Comparison of ENCODE assay signal across 16 cellular contexts in genomic region chr2:64474200-64474630, GRCh38. TPM values are rescaled to one million over a fixed set of nuclear protein-coding genes. Genes with fewer than 3 reads are reported as not detected.
DNase-seq lines count a peak whose midpoint lies in the region; ATAC-seq, FAIRE-seq and TF ChIP-seq lines count a peak whose summit lies in the region.
"Had no signal": no experiment of that assay in that cellular context is flagged by ENCODE, and none has a peak within 500 bp of the region (broad histone marks: within the 10 kb centered on the region; RNA-seq: fewer than 3 reads in every experiment).

No MANE protein-coding gene starts in this region.

- peak overlapping the region in 6 of 8 donors; percentile 31 to 76 (median 59) for H3K4me3 Mint-ChIP-seq in naive B cell
- H3K4me3 Mint-ChIP-seq in activated CD8-positive, alpha-beta T cell treated with anti-CD3 and anti-CD28 coated beads for 36 hours: no peak overlapping the region
- H3K4me3 Mint-ChIP-seq: activated CD4-positive, alpha-beta memory T cell treated with anti-CD3 and anti-CD28 coated beads for 36 hours; stimulated activated naive CD8-positive, alpha-beta T cell treated with anti-CD3 and anti-CD28 coated beads, Interleukin-15, amount 100 ng/mL, for 72 hours; T-cell had no signal

- peak overlapping the region in 4 of 6 donors; percentile 48 to 62 (median 50) for H3K27ac Mint-ChIP-seq in naive B cell
- no peak overlapping the region for H3K27ac Mint-ChIP-seq in activated CD8-positive, alpha-beta T cell treated with anti-CD3 and anti-CD28 coated beads for 36 hours
- H3K27ac Mint-ChIP-seq: activated CD4-positive, alpha-beta memory T cell treated with anti-CD3 and anti-CD28 coated beads for 36 hours; stimulated activated naive CD8-positive, alpha-beta T cell treated with anti-CD3 and anti-CD28 coated beads, Interleukin-15, amount 100 ng/mL, for 72 hours; T-cell had no signal

- POLR2A ChIA-PET in activated CD8-positive, alpha-beta T cell treated with anti-CD3 and anti-CD28 coated beads for 36 hours (lab: Charles Lee): no interaction called here

- ATAC-seq in HG03469 (IDR thresholded peaks at IDR 0.05; ENCODE audit: unreplicated experiment) (peak; percentile 46), naive B cell (ENCODE audit: low read depth in 2 of 2) (peak; percentile 84 to 86), GM19397 (IDR thresholded peaks at IDR 0.05; ENCODE audit: unreplicated experiment) (no peak), HG02840 (IDR thresholded peaks at IDR 0.05; ENCODE audit: low FRiP score, unreplicated experiment) (no peak)
- no peak for ATAC-seq in activated CD8-positive, alpha-beta T cell treated with anti-CD3 and anti-CD28 coated beads for 36 hours
- ATAC-seq: stimulated activated naive CD8-positive, alpha-beta T cell treated with anti-CD3 and anti-CD28 coated beads, Interleukin-15, amount 100 ng/mL, for 72 hours; T-cell had no signal

- no peak for TF ChIP-seq POLR2A in GM12892 (IDR thresholded peaks at IDR 0.05; ENCODE audit: low read depth, low read length)

- peak; percentile 48 for FAIRE-seq in GM12892 (lab: Jason Lieb, UNC)
- FAIRE-seq: G401.6 had no signal

- CTCF ChIA-PET in activated CD8-positive, alpha-beta T cell treated with anti-CD3 and anti-CD28 coated beads for 36 hours (lab: Charles Lee): interaction anchor here (1.0 to 4.4 kb wide), 3 partner anchors 13 to 144 kb away, joined by 3 to 15 read pairs (median 5); no protein-coding TSS in a partner anchor

- no peaks in the 10 kb centered on the region for H3K36me3 Mint-ChIP-seq in naive B cell
- no peaks in the 10 kb centered on the region for H3K36me3 Mint-ChIP-seq in activated CD8-positive, alpha-beta T cell treated with anti-CD3 and anti-CD28 coated beads for 36 hours (ENCODE audit: low read depth)
- H3K36me3 Mint-ChIP-seq: activated CD4-positive, alpha-beta memory T cell treated with anti-CD3 and anti-CD28 coated beads for 36 hours; T-cell had no signal

- H3K9me3 Mint-ChIP-seq in naive B cell: no peaks in the 10 kb centered on the region
- no peaks in the 10 kb centered on the region for H3K9me3 Mint-ChIP-seq in activated CD8-positive, alpha-beta T cell treated with anti-CD3 and anti-CD28 coated beads for 36 hours
- H3K9me3 Mint-ChIP-seq: activated CD4-positive, alpha-beta memory T cell treated with anti-CD3 and anti-CD28 coated beads for 36 hours; stimulated activated naive CD8-positive, alpha-beta T cell treated with anti-CD3 and anti-CD28 coated beads, Interleukin-15, amount 100 ng/mL, for 72 hours; T-cell had no signal

- peaks cover 9 to 15% (median 15%) of the 10 kb centered on the region in 3 donors for H3K4me1 Mint-ChIP-seq in naive B cell
- H3K4me1 Mint-ChIP-seq in activated CD8-positive, alpha-beta T cell treated with anti-CD3 and anti-CD28 coated beads for 36 hours (ENCODE audit: low read depth): peaks cover 12% of the 10 kb centered on the region

- intact Hi-C loops in activated CD8-positive, alpha-beta T cell treated with anti-CD3 and anti-CD28 coated beads for 36 hours (cut with micrococcal nuclease): no loop called here

- H3K27me3 Mint-ChIP-seq in naive B cell: peaks cover 0 to 4% (median 0%) of the 10 kb centered on the region in 3 donors
- H3K27me3 Mint-ChIP-seq in activated CD8-positive, alpha-beta T cell treated with anti-CD3 and anti-CD28 coated beads for 36 hours: no peaks in the 10 kb centered on the region
- H3K27me3 Mint-ChIP-seq: activated CD4-positive, alpha-beta memory T cell treated with anti-CD3 and anti-CD28 coated beads for 36 hours had no signal

- no peak for TF ChIP-seq CTCF in activated CD8-positive, alpha-beta T cell treated with anti-CD3 and anti-CD28 coated beads for 36 hours (IDR thresholded peaks at IDR 0.05)

- DNase-seq in GM12892 (ENCODE audit: insufficient read length) (no peak), SKM-1 (lab: John Stamatoyannopoulos, UW; ENCODE audit: unreplicated experiment) (peak; percentile 84), naive B cell (peak; percentile 33)
- no peak for DNase-seq in activated CD8-positive, alpha-beta T cell treated with anti-CD3 and anti-CD28 coated beads for 36 hours
- no peak for DNase-seq in activated CD4-positive, alpha-beta T cell treated with anti-CD3 and anti-CD28 coated beads for 48 hours
- DNase-seq: activated CD4-positive, alpha-beta memory T cell treated with anti-CD3 and anti-CD28 coated beads for 36 hours; activated effector memory CD4-positive, alpha-beta T cell treated with anti-CD3 and anti-CD28 coated beads, Interleukin-2, amount 50 U/mL, for 16 hours; brain microvascular endothelial cell; IMR-90; stimulated activated CD4-positive, alpha-beta T cell treated with anti-CD3 and anti-CD28 coated beads, Interleukin-4, amount 100 ng/mL, for 4 hours; stimulated activated naive CD8-positive, alpha-beta T cell treated with anti-CD3 and anti-CD28 coated beads, Interleukin-15, amount 100 ng/mL, for 72 hours; T-cell had no signal

RNA-seq across cellular contexts. Expression of gene LGALSL, which starts 20.3 kb away (rescaled TPM):
- polyA plus RNA-seq in GM12892 (2012; ENCODE audit: missing spikeins): 3.6 TPM
- polyA plus RNA-seq in naive B cell (ENCODE audit: low read depth in 6 of 6): 1 to 10 TPM in 1 of 6 donors, under 1 TPM in 4, not detected in 1; 0.05 to 1.3 (median 0.74) TPM
- total RNA-seq in activated CD8-positive, alpha-beta T cell treated with anti-CD3 and anti-CD28 coated beads for 36 hours: 1 to 10 TPM; 3.8 to 3.9 TPM

RNA-seq across cellular contexts. Expression of gene AFTPH, which starts 49.9 kb away (rescaled TPM):
- polyA plus RNA-seq in GM12892 (2012; ENCODE audit: missing spikeins): 55.8 TPM
- 10 to 100 TPM; 48.2 to 77.9 (median 57.2) TPM for polyA plus RNA-seq in naive B cell (ENCODE audit: low read depth in 6 of 6)
- total RNA-seq in activated CD8-positive, alpha-beta T cell treated with anti-CD3 and anti-CD28 coated beads for 36 hours: 10 to 100 TPM; 30.6 to 31.1 TPM

Comparison
In these comparisons a context has a peak if more than half of its experiments do, and no peak if none do; other contexts are left out.
1. DNase-seq: peak in SKM-1 (single experiment) and naive B cell (single experiment); none in GM12892 (single experiment), activated CD8-positive, alpha-beta T cell treated with anti-CD3 and anti-CD28 coated beads for 36 hours (single experiment) and activated CD4-positive, alpha-beta T cell treated with anti-CD3 and anti-CD28 coated beads for 48 hours (single experiment).
2. ATAC-seq: peak in HG03469 (single experiment) and naive B cell (2 of 2); none in GM19397 (single experiment), activated CD8-positive, alpha-beta T cell treated with anti-CD3 and anti-CD28 coated beads for 36 hours (single experiment) and HG02840 (single experiment).